1 cellular context compared by ENCODE assay signal in the genomic region with DNA sequence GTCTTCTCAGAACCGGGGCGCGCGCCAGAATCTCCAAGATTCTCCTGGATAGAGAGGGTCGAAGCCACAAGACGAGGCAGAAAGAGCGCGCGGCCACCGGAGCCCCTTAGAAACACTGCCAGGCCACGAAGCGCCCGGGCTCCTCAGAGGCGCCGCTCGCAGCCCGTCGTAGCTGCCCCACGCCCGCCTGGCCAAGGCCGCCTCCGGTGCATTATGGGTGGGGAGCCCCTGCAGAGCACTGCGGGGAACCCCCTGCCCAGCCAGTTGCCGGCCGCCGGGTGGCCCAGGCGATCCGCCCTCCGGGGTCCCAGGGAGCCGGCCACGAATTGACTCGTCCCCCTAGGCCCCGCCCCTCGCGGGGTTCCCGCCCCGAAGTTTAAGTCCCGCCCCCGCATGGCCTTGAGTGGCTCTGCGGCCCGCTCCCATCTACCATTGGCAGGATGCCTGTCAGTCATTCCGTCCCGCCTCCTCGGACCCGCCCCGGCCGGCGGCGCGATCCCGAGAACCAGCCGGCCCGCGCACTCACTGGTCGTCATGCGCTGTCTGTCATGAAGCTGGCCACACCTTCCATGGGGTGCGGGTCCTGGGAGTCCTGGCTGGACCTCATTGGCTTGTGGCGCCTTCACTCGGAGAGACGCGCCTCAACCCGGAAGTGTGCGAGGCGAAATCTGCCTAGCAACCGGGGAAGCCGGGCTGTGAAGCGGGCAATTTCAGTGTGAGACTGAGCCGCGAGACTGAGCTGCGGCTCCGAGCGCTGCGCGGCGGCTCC.
A peak's percentile ranks its signal among the peaks of the same experiment; 100 is the strongest.
TF ChIP-seq lines count a peak whose summit lies in the region.

No MANE protein-coding gene starts in this region.

TF ChIP-seq in HepG2, 621 proteins besides CTCF, POLR2A, EP300 and RAD21 (continued from another document and continues in another):
- TF ChIP-seq, protein P1, sequence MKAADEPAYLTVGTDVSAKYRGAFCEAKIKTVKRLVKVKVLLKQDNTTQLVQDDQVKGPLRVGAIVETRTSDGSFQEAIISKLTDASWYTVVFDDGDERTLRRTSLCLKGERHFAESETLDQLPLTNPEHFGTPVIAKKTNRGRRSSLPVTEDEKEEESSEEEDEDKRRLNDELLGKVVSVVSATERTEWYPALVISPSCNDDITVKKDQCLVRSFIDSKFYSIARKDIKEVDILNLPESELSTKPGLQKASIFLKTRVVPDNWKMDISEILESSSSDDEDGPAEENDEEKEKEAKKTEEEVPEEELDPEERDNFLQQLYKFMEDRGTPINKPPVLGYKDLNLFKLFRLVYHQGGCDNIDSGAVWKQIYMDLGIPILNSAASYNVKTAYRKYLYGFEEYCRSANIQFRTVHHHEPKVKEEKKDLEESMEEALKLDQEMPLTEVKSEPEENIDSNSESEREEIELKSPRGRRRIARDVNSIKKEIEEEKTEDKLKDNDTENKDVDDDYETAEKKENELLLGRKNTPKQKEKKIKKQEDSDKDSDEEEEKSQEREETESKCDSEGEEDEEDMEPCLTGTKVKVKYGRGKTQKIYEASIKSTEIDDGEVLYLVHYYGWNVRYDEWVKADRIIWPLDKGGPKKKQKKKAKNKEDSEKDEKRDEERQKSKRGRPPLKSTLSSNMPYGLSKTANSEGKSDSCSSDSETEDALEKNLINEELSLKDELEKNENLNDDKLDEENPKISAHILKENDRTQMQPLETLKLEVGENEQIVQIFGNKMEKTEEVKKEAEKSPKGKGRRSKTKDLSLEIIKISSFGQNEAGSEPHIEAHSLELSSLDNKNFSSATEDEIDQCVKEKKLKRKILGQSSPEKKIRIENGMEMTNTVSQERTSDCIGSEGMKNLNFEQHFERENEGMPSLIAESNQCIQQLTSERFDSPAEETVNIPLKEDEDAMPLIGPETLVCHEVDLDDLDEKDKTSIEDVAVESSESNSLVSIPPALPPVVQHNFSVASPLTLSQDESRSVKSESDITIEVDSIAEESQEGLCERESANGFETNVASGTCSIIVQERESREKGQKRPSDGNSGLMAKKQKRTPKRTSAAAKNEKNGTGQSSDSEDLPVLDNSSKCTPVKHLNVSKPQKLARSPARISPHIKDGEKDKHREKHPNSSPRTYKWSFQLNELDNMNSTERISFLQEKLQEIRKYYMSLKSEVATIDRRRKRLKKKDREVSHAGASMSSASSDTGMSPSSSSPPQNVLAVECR (CRISPR knock-in tag; IDR thresholded peaks at IDR 0.05; ENCODE audit: borderline replicate concordance) = peak; percentile 90; the same call in 1 of the 2 replicates
- peak; percentile 31; the same call in 1 of the 2 replicates for TF ChIP-seq MIXL1 (CRISPR knock-in tag; IDR thresholded peaks at IDR 0.05)
- TF ChIP-seq YEATS4 (CRISPR knock-in tag; IDR thresholded peaks at IDR 0.05; ENCODE audit: borderline replicate concordance) = peak; percentile 52; the same call in 1 of the 2 replicates
- TF ChIP-seq SIN3A (IDR thresholded peaks at IDR 0.05; ENCODE audit: borderline replicate concordance, low read depth, low read length) = peak; percentile 80
- TF ChIP-seq SP2 (CRISPR knock-in tag; IDR thresholded peaks at IDR 0.05) = peak; percentile 99
- TF ChIP-seq MXI1 (IDR thresholded peaks at IDR 0.05; ENCODE audit: borderline replicate concordance, low read depth, low read length) = peak; percentile 84; the same call in 2 of the 3 replicates
- TF ChIP-seq ZNF235 (CRISPR knock-in tag; IDR thresholded peaks at IDR 0.05; ENCODE audit: borderline replicate concordance) = 0 out of 2 replicates have a peak, but pooled peaks have one; percentile 42
- TF ChIP-seq ZNF580 (CRISPR knock-in tag; IDR thresholded peaks at IDR 0.05; ENCODE audit: borderline replicate concordance, low read depth) = peak; percentile 7; the same call in 1 of the 2 replicates
- TF ChIP-seq AGO2 (optimal IDR thresholded peaks at IDR 0.05; ENCODE audit: low read depth, low read length) = peak; percentile 14
- no peak for TF ChIP-seq PCBP2 (optimal IDR thresholded peaks at IDR 0.05; ENCODE audit: low read depth, low read length, poor library complexity, severe bottlenecking)
- TF ChIP-seq E2F5 (CRISPR knock-in tag; conservative IDR thresholded peaks at IDR 0.05) = peak; percentile 59; the same call in 1 of the 2 replicates
- peak; percentile 82 for TF ChIP-seq DRAP1 (CRISPR knock-in tag; IDR thresholded peaks at IDR 0.05)
- TF ChIP-seq ZNF143 (CRISPR knock-in tag; IDR thresholded peaks at IDR 0.05) = peak; percentile 84
- TF ChIP-seq ZNF768 (CRISPR knock-in tag; IDR thresholded peaks at IDR 0.05) = 0 out of 2 replicates have a peak, but pooled peaks have one; percentile 13
- 0 out of 2 replicates have a peak, but pooled peaks have one; percentile 42 for TF ChIP-seq SALL2 (CRISPR knock-in tag; IDR thresholded peaks at IDR 0.05)
- TF ChIP-seq ISL2 (CRISPR knock-in tag; IDR thresholded peaks at IDR 0.05) = 0 out of 2 replicates have a peak, but pooled peaks have one; percentile 42
- TF ChIP-seq NR2C2 (CRISPR knock-in tag; IDR thresholded peaks at IDR 0.05; ENCODE audit: borderline replicate concordance) = peak; percentile 20; the same call in 1 of the 2 replicates
- no peak for TF ChIP-seq SOX6 (IDR thresholded peaks at IDR 0.05)
- TF ChIP-seq SOX6 (CRISPR knock-in tag; IDR thresholded peaks at IDR 0.05) = peak; percentile 32; the same call in 1 of the 2 replicates
- no peak for TF ChIP-seq ZNF260 (CRISPR knock-in tag; IDR thresholded peaks at IDR 0.05; ENCODE audit: borderline replicate concordance, low read depth)
- no peak for TF ChIP-seq UBTF (CRISPR knock-in tag; IDR thresholded peaks at IDR 0.05)
- TF ChIP-seq ZGPAT (CRISPR knock-in tag; IDR thresholded peaks at IDR 0.05) = peak; percentile 61; the same call in 1 of the 2 replicates
- peak; percentile 68; the same call in 1 of the 2 replicates for TF ChIP-seq POGK (CRISPR knock-in tag; conservative IDR thresholded peaks at IDR 0.05)
- TF ChIP-seq ZMAT3 (CRISPR knock-in tag; conservative IDR thresholded peaks at IDR 0.05) = peak; percentile 16; the same call in 1 of the 2 replicates
- peak; percentile 51; the same call in 1 of the 2 replicates for TF ChIP-seq GMEB1 (CRISPR knock-in tag; IDR thresholded peaks at IDR 0.05; ENCODE audit: borderline replicate concordance)
- peak; percentile 99 for TF ChIP-seq NFYB (CRISPR knock-in tag; IDR thresholded peaks at IDR 0.05)
- TF ChIP-seq POLR2AphosphoS5 (IDR thresholded peaks at IDR 0.05; ENCODE audit: low read depth, low read length) = peak; percentile 34; the same call in 1 of the 2 replicates
- TF ChIP-seq HNRNPLL (IDR thresholded peaks at IDR 0.05; ENCODE audit: low read depth, low read length, poor library complexity, severe bottlenecking) = peak; percentile 46
- TF ChIP-seq SP4 (CRISPR knock-in tag; IDR thresholded peaks at IDR 0.05) = peak; percentile 100
- TF ChIP-seq RBM39 (IDR thresholded peaks at IDR 0.05; ENCODE audit: low read depth, low read length, poor library complexity, severe bottlenecking) = peak; percentile 57
- 0 out of 2 replicates have a peak, but pooled peaks have one; percentile 32 for TF ChIP-seq CBX5 (CRISPR knock-in tag; IDR thresholded peaks at IDR 0.05; ENCODE audit: borderline replicate concordance)
- 0 out of 2 replicates have a peak, but pooled peaks have one; percentile 36 for TF ChIP-seq ZBTB42 (CRISPR knock-in tag; IDR thresholded peaks at IDR 0.05)
- 0 out of 2 replicates have a peak, but pooled peaks have one; percentile 17 for TF ChIP-seq ELF3 (CRISPR knock-in tag; IDR thresholded peaks at IDR 0.05)
- peak; percentile 94 for TF ChIP-seq CREB1 (IDR thresholded peaks at IDR 0.05)
- TF ChIP-seq CREB1 (CRISPR knock-in tag; IDR thresholded peaks at IDR 0.05) = peak; percentile 94
- TF ChIP-seq YEATS2 (CRISPR knock-in tag; IDR thresholded peaks at IDR 0.05; ENCODE audit: borderline replicate concordance) = peak; percentile 30; the same call in 1 of the 2 replicates
- no peak for TF ChIP-seq ZNF3 (CRISPR knock-in tag; IDR thresholded peaks at IDR 0.05)
- TF ChIP-seq ZBTB46 (CRISPR knock-in tag; IDR thresholded peaks at IDR 0.05; ENCODE audit: borderline replicate concordance) = no peak
- TF ChIP-seq ATF1 (CRISPR knock-in tag; IDR thresholded peaks at IDR 0.05) = peak; percentile 86
- TF ChIP-seq FOXC1 (CRISPR knock-in tag; IDR thresholded peaks at IDR 0.05; ENCODE audit: borderline replicate concordance) = peak; percentile 67
